In genomic region chr19:57302020-57302465, GRCh38 we compare ENCODE assay signal across 1 cellular context.
TF ChIP-seq lines count a peak whose summit lies in the region.

No MANE protein-coding gene starts in this region.

TF ChIP-seq in WTC11, 78 proteins besides CTCF, POLR2A, EP300 and RAD21 (continued from another document):
- no peak for TF ChIP-seq HMGXB4 (CRISPR knock-in tag; IDR thresholded peaks at IDR 0.05)
